7 cellular contexts compared by ENCODE assay signal in genomic region chr7:93374345-93374940, GRCh38.
DNase-seq lines count a peak whose midpoint lies in the region; ATAC-seq and TF ChIP-seq lines count a peak whose summit lies in the region.

No MANE protein-coding gene starts in this region.

- H3K27ac ChIP-seq in right cardiac atrium (ENCODE audit: low read length) = no peak overlapping the region

- H3K27me3 ChIP-seq in kidney epithelial cell (ENCODE audit: control insufficient read depth, insufficient read depth, low read length) = peaks cover 2% of the 10 kb centered on the region
- H3K27me3 ChIP-seq in right cardiac atrium (ENCODE audit: control insufficient read depth, insufficient read depth) = no peaks in the 10 kb centered on the region

- H3K4me3 ChIP-seq in GM12865 (ENCODE audit: low read depth, low read length) (no peak overlapping the region), WI38 (ENCODE audit: low read depth, low read length) (no peak overlapping the region), kidney epithelial cell (ENCODE audit: low read depth, low read length) (no peak overlapping the region), right cardiac atrium (ENCODE audit: low read length) (no peak overlapping the region)

- TF ChIP-seq CTCF in GM12865 (IDR thresholded peaks at IDR 0.05; ENCODE audit: insufficient read depth, low read depth, low read length, missing control alignments) (peak; percentile 72), WI38 (IDR thresholded peaks at IDR 0.05; ENCODE audit: low read depth, low read length) (peak; percentile 77), kidney epithelial cell (IDR thresholded peaks at IDR 0.05; ENCODE audit: insufficient read depth, low read length, poor library complexity, severe bottlenecking) (peak; percentile 80)

- peak; percentile 45 for DNase-seq in GM12865 (ENCODE audit: low read depth)
- peak; percentile 59 for DNase-seq in LoVo (ENCODE audit: low spot score)
- DNase-seq in kidney epithelial cell (ENCODE audit: low read depth) = no peak
- no peak for DNase-seq in GM19238 (ENCODE audit: insufficient read length, low spot score)
- DNase-seq in right cardiac atrium = no peak

- H3K36me3 ChIP-seq in kidney epithelial cell (ENCODE audit: control insufficient read depth, insufficient read depth, low read length) = no peaks in the 10 kb centered on the region

- intact Hi-C loops in right cardiac atrium (cut with DNase I) = no loop called here

- no peaks in the 10 kb centered on the region for H3K4me1 ChIP-seq in right cardiac atrium (ENCODE audit: control insufficient read depth, insufficient read depth, low read length)

- no peaks in the 10 kb centered on the region for H3K9me3 ChIP-seq in right cardiac atrium (ENCODE audit: control insufficient read depth, low read length)

- ATAC-seq in GM21786 (IDR thresholded peaks at IDR 0.05; ENCODE audit: unreplicated experiment) (peak; percentile 78), right cardiac atrium (no peak)

- WGBS in right cardiac atrium = 37% methylated on average over 5 of the region's 5 CpGs

Comparison
In these comparisons a context has a peak if more than half of its experiments do, and no peak if none do; other contexts are left out.
1. DNase-seq: peak in GM12865 (single experiment) and LoVo (single experiment); none in kidney epithelial cell (single experiment), GM19238 (single experiment) and right cardiac atrium (0 of 3).
2. Peak in every context shown above with its lines, with median percentiles within 50 percentile points of each other: CTCF ChIP-seq.